8 cellular contexts compared by ENCODE assay signal in the genomic region with DNA sequence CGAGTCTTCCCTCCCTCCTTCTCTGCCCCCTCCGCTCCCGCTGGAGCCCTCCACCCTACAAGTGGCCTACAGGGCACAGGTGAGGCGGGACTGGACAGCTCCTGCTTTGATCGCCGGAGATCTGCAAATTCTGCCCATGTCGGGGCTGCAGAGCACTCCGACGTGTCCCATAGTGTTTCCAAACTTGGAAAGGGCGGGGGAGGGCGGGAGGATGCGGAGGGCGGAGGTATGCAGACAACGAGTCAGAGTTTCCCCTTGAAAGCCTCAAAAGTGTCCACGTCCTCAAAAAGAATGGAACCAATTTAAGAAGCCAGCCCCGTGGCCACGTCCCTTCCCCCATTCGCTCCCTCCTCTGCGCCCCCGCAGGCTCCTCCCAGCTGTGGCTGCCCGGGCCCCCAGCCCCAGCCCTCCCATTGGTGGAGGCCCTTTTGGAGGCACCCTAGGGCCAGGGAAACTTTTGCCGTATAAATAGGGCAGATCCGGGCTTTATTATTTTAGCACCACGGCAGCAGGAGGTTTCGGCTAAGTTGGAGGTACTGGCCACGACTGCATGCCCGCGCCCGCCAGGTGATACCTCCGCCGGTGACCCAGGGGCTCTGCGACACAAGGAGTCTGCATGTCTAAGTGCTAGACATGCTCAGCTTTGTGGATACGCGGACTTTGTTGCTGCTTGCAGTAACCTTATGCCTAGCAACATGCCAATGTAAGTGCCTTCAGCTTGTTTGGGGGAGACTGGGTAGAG. TPM values are rescaled to one million over a fixed set of nuclear protein-coding genes. Genes with fewer than 3 reads are reported as not detected.
DNase-seq lines count a peak whose midpoint lies in the region; ATAC-seq and TF ChIP-seq lines count a peak whose summit lies in the region.
"Had no signal": no experiment of that assay in that cellular context is flagged by ENCODE, and none has a peak within 500 bp of the region (broad histone marks: within the 10 kb centered on the region; RNA-seq: fewer than 3 reads in every experiment).

A gene (plus strand): TSS at position 497 of the 742 bp plus-strand sequence. CDS start 137 bp downstream, at position 634.

- H3K9me3 ChIP-seq in mucosa of rectum (ENCODE audit: control insufficient read depth in 2 of 2, low read length in 2 of 2) (no peaks in the 10 kb centered on the region), uterus (no peaks in the 10 kb centered on the region)

- peaks cover 0 to 10% of the 10 kb centered on the region in 2 donors for H3K27me3 ChIP-seq in mucosa of rectum (ENCODE audit: control insufficient read depth in 2 of 2, insufficient read depth in 2 of 2, low read length in 2 of 2)
- H3K27me3 ChIP-seq in uterus = no peaks in the 10 kb centered on the region

- no peaks in the 10 kb centered on the region for H3K36me3 ChIP-seq in mucosa of rectum (ENCODE audit: control insufficient read depth in 2 of 2, insufficient read depth in 2 of 2, low read length in 2 of 2)
- H3K36me3 ChIP-seq in uterus = no peaks in the 10 kb centered on the region

- H3K27ac ChIP-seq in mucosa of rectum (ENCODE audit: low read depth in 2 of 2, low read length in 2 of 2) (peak within 1 kb of the TSS; percentile 84 to 85), uterus (peak within 1 kb of the TSS; percentile 90 to 98)
- H3K27ac ChIP-seq: VCaP had no signal

- peaks cover 11 to 37% of the 10 kb centered on the region in 2 donors for H3K27me3 Mint-ChIP-seq in T-cell
- H3K27me3 Mint-ChIP-seq in effector memory CD8-positive, alpha-beta T cell = peaks cover 45 to 52% of the 10 kb centered on the region in 2 donors

- H3K4me3 ChIP-seq in epithelial cell of esophagus (ENCODE audit: low read length) = no peak within 1 kb of the TSS
- peak within 1 kb of the TSS; percentile 52 to 76 for H3K4me3 ChIP-seq in mucosa of rectum (ENCODE audit: low read length in 2 of 2)
- peak within 1 kb of the TSS; percentile 63 to 64 for H3K4me3 ChIP-seq in uterus

- no peaks in the 10 kb centered on the region for H3K4me1 ChIP-seq in mucosa of rectum (ENCODE audit: control insufficient read depth in 2 of 2, insufficient read depth in 2 of 2, low read length in 2 of 2)
- no peaks in the 10 kb centered on the region for H3K4me1 ChIP-seq in uterus

- intact Hi-C loops in uterus (cut with DNase I; ENCODE audit: low total_unique reads) = loop anchor here (5.0 kb wide), 1 partner anchor 97 kb away; no protein-coding TSS in a partner anchor

- H3K9me3 Mint-ChIP-seq in T-cell = peaks cover 0 to 4% (median 0%) of the 10 kb centered on the region in 3 donors
- peaks cover 0 to 3% of the 10 kb centered on the region in 2 donors for H3K9me3 Mint-ChIP-seq in effector memory CD8-positive, alpha-beta T cell

- CTCF ChIA-PET in T-cell (lab: Charles Lee) = interaction anchor here in 1 of 2 donors (0.6 to 1.4 kb wide), 3 partner anchors 678 to 1148 kb away, joined by 3 to 5 read pairs (median 3); no protein-coding TSS in a partner anchor

- ATAC-seq in T-cell (replicated peaks in 1 of 4) = peak in 3 of 4 experiments; percentile 13 to 61 (median 58)
- ATAC-seq in effector memory CD8-positive, alpha-beta T cell (replicated peaks) = no peak

- no peaks in the 10 kb centered on the region for H3K36me3 Mint-ChIP-seq in T-cell
- peaks cover 4% of the 10 kb centered on the region for H3K36me3 Mint-ChIP-seq in effector memory CD8-positive, alpha-beta T cell (ENCODE audit: insufficient read depth)

- POLR2A ChIA-PET in T-cell (lab: Charles Lee) = no interaction called here

- DNase-seq in GM20000 (ENCODE audit: low spot score) = peak; percentile 17
- DNase-seq in T-cell = peak in 5 of 34 experiments; percentile 1 to 7 (median 5)
- DNase-seq in epithelial cell of esophagus (ENCODE audit: low read depth) = peak; percentile 25
- DNase-seq in uterus = peak; percentile 89 to 93
- no peak for DNase-seq in effector memory CD8-positive, alpha-beta T cell
- no peak for DNase-seq in middle frontal gyrus (ENCODE audit: extremely low spot score, low spot score)

- peak within 1 kb of the TSS; percentile 67 to 77 for H3K9ac ChIP-seq in mucosa of rectum (ENCODE audit: low read depth in 1 of 2, low read length in 2 of 2)

- TF ChIP-seq CTCF in GM20000 (IDR thresholded peaks at IDR 0.05; ENCODE audit: extremely low read depth, missing control alignments) (no peak), epithelial cell of esophagus (IDR thresholded peaks at IDR 0.05; ENCODE audit: insufficient read depth, low read depth, low read length, missing control alignments) (no peak), uterus (IDR thresholded peaks at IDR 0.05) (peak in 1 of 4 experiments; percentile 2)

- peak within 1 kb of the TSS; percentile 10 to 85 (median 68) for H3K4me3 Mint-ChIP-seq in T-cell
- H3K4me3 Mint-ChIP-seq in effector memory CD8-positive, alpha-beta T cell = peak within 1 kb of the TSS in 1 of 2 donors; percentile 31

- peak; percentile 48 to 68 for TF ChIP-seq POLR2A in uterus (IDR thresholded peaks at IDR 0.05)

- peaks cover 15 to 33% (median 17%) of the 10 kb centered on the region in 3 donors for H3K4me1 Mint-ChIP-seq in T-cell
- H3K4me1 Mint-ChIP-seq in effector memory CD8-positive, alpha-beta T cell (ENCODE audit: low read depth in 2 of 2) = peaks cover 6 to 8% of the 10 kb centered on the region in 2 donors

- no peak within 1 kb of the TSS for H3K27ac Mint-ChIP-seq in T-cell
- H3K27ac Mint-ChIP-seq in effector memory CD8-positive, alpha-beta T cell = no peak within 1 kb of the TSS

RNA-seq across cellular contexts. Expression of the gene that starts here (rescaled TPM):
- total RNA-seq in T-cell (1 to 10 TPM in 3 of 5 donors, not detected in 2; 2.5 to 4.7 (median 3.1) TPM), uterus (over 10,000 TPM in 1 of 4 donors, 100 to 1,000 TPM in 2, 10 to 100 TPM in 1; 59.1 to 10,885 (median 259) TPM)

Comparison
In these comparisons a context has a peak if more than half of its experiments do, and no peak if none do; other contexts are left out.
1. RNA of the gene that starts here (total RNA-seq): 59.1 to 10,885 TPM in uterus; 2.5 to 4.7 TPM in T-cell; every median in the first group is over 10 times any median in the second.
2. DNase-seq: peak in GM20000 (single experiment), epithelial cell of esophagus (single experiment) and uterus (2 of 2); none in effector memory CD8-positive, alpha-beta T cell (0 of 3) and middle frontal gyrus (single experiment).